In genomic region chr11:112086422-112087191, GRCh38 we compare ENCODE assay signal across 1 cellular context.
A peak's percentile ranks its signal among the peaks of the same experiment; 100 is the strongest.
TF ChIP-seq lines count a peak whose summit lies in the region.

Gene SDHD (plus strand): TSS chr11:112086873. CDS start chr11:112086908, 35 bp downstream.
Gene TIMM8B (minus strand): TSS chr11:112086756. CDS start chr11:112086723, 33 bp downstream.

TF ChIP-seq in HepG2, 621 proteins besides CTCF, POLR2A, EP300 and RAD21 (continued from another document and continues in another):
- TF ChIP-seq ZNF407 (CRISPR knock-in tag; IDR thresholded peaks at IDR 0.05; ENCODE audit: not compliant biosample characterization) (peak; percentile 68), ZNF605 (CRISPR knock-in tag; IDR thresholded peaks at IDR 0.05) (no peak; the same call in none of the 2 replicates), ZNF749 (CRISPR knock-in tag; IDR thresholded peaks at IDR 0.05; ENCODE audit: borderline replicate concordance) (peak; percentile 97), CC2D1A (CRISPR knock-in tag; IDR thresholded peaks at IDR 0.05) (no peak), NFYB (CRISPR knock-in tag; IDR thresholded peaks at IDR 0.05) (peak; percentile 36), ZNF768 (CRISPR knock-in tag; IDR thresholded peaks at IDR 0.05) (peak; percentile 58; the same call in 1 of the 2 replicates), PPARG (CRISPR knock-in tag; conservative IDR thresholded peaks at IDR 0.05) (no peak), ZNF891 (CRISPR knock-in tag; IDR thresholded peaks at IDR 0.05) (0 out of 2 replicates have a peak, but pooled peaks have one; percentile 62), RAD51 (IDR thresholded peaks at IDR 0.05; ENCODE audit: borderline replicate concordance) (no peak), GATAD2A (CRISPR knock-in tag; IDR thresholded peaks at IDR 0.05) (peak; percentile 55; the same call in 1 of the 2 replicates), XRCC5 (optimal IDR thresholded peaks at IDR 0.05; ENCODE audit: low read length) (peak; percentile 21), ZSCAN25 (CRISPR knock-in tag; IDR thresholded peaks at IDR 0.05) (peak; percentile 48; the same call in 1 of the 2 replicates), SAP130 (CRISPR knock-in tag; IDR thresholded peaks at IDR 0.05; ENCODE audit: low read depth) (peak; percentile 97), ZBTB39 (CRISPR knock-in tag; IDR thresholded peaks at IDR 0.05) (no peak), ZNF138 (CRISPR knock-in tag; IDR thresholded peaks at IDR 0.05; ENCODE audit: low read depth) (0 out of 2 replicates have a peak, but pooled peaks have one; percentile 14), CBX1 (IDR thresholded peaks at IDR 0.05; ENCODE audit: low read depth) (no peak), PRMT3 (CRISPR knock-in tag; IDR thresholded peaks at IDR 0.05; ENCODE audit: borderline replicate concordance, low read depth) (no peak), POLR2AphosphoS2 (IDR thresholded peaks at IDR 0.05; ENCODE audit: low read depth, low read length) (no peak), ZNF703 (CRISPR knock-in tag; IDR thresholded peaks at IDR 0.05; ENCODE audit: borderline replicate concordance) (no peak), KDM4B (CRISPR knock-in tag; IDR thresholded peaks at IDR 0.05) (peak; percentile 93), ZNF563 (CRISPR knock-in tag; IDR thresholded peaks at IDR 0.05) (no peak; the same call in 1 of the 2 replicates)
- TF ChIP-seq, protein P1, sequence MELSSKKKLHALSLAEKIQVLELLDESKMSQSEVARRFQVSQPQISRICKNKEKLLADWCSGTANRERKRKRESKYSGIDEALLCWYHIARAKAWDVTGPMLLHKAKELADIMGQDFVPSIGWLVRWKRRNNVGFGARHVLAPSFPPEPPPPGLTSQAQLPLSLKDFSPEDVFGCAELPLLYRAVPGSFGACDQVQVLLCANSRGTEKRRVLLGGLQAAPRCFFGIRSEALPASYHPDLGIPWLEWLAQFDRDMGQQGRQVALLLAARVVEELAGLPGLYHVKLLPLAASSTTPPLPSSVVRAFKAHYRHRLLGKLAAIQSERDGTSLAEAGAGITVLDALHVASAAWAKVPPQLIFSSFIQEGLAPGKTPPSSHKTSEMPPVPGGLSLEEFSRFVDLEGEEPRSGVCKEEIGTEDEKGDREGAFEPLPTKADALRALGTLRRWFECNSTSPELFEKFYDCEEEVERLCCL (CRISPR knock-in tag; IDR thresholded peaks at IDR 0.05; ENCODE audit: borderline replicate concordance): no peak
- TF ChIP-seq, protein P2, sequence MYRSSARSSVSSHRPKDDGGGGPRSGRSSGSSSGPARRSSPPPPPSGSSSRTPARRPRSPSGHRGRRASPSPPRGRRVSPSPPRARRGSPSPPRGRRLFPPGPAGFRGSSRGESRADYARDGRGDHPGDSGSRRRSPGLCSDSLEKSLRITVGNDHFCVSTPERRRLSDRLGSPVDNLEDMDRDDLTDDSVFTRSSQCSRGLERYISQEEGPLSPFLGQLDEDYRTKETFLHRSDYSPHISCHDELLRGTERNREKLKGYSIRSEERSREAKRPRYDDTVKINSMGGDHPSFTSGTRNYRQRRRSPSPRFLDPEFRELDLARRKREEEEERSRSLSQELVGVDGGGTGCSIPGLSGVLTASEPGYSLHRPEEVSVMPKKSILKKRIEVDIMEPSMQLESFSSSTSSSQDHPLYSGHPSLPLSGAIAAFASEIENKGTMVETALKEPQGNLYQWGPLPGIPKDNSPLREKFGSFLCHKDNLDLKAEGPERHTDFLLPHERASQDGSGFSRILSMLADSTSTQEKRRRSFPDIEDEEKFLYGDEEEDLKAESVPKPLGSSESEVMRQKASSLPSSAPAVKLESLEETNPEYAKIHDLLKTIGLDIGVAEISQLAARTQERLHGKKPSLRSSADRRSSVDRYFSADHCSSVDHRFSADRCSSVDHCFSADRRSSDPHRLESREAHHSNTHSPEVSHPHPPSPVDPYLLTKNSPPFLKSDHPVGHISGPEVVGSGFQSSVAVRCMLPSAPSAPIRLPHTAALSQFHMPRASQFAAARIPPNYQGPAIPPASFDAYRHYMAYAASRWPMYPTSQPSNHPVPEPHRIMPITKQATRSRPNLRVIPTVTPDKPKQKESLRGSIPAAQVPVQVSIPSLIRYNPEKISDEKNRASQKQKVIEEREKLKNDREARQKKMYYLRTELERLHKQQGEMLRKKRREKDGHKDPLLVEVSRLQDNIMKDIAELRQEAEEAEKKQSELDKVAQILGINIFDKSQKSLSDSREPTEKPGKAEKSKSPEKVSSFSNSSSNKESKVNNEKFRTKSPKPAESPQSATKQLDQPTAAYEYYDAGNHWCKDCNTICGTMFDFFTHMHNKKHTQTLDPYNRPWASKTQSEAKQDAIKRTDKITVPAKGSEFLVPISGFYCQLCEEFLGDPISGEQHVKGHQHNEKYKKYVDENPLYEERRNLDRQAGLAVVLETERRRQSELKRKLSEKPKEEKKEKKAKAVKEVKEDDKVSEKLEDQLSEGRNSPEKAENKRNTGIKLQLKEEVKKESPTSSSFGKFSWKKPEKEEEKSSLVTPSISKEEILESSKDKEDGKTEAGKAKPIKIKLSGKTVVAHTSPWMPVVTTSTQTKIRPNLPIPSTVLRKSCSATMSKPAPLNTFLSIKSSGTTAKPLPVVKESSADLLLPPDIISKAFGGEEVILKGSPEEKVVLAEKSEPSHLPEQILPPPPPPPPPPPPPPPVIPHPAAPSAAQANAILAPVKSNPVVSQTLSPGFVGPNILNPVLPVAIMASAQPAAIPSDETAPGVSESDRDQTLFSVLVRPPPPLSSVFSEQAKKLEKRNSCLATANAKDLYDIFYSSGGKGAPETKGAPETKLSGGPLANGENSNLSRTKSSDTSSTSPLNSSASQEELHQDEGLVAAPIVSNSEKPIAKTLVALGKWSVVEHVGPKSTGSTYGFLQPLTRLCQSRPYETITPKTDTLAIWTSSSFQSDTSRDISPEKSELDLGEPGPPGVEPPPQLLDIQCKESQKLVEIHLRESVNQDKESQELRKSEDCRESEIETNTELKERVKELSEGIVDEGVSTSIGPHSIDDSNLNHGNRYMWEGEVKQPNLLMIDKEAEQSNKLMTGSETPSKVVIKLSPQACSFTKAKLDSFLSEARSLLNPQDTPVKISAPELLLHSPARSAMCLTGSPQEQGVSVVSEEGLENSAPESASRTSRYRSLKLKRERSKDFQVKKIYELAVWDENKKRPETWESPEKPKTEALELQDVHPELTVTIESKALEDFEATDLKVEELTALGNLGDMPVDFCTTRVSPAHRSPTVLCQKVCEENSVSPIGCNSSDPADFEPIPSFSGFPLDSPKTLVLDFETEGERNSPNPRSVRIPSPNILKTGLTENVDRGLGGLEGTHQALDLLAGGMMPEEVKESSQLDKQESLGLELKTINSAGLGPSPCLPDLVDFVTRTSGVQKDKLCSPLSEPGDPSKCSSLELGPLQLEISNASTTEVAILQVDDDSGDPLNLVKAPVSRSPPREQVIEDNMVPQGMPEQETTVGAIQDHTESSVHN (CRISPR knock-in tag; IDR thresholded peaks at IDR 0.05): no peak
- TF ChIP-seq, protein P3, sequence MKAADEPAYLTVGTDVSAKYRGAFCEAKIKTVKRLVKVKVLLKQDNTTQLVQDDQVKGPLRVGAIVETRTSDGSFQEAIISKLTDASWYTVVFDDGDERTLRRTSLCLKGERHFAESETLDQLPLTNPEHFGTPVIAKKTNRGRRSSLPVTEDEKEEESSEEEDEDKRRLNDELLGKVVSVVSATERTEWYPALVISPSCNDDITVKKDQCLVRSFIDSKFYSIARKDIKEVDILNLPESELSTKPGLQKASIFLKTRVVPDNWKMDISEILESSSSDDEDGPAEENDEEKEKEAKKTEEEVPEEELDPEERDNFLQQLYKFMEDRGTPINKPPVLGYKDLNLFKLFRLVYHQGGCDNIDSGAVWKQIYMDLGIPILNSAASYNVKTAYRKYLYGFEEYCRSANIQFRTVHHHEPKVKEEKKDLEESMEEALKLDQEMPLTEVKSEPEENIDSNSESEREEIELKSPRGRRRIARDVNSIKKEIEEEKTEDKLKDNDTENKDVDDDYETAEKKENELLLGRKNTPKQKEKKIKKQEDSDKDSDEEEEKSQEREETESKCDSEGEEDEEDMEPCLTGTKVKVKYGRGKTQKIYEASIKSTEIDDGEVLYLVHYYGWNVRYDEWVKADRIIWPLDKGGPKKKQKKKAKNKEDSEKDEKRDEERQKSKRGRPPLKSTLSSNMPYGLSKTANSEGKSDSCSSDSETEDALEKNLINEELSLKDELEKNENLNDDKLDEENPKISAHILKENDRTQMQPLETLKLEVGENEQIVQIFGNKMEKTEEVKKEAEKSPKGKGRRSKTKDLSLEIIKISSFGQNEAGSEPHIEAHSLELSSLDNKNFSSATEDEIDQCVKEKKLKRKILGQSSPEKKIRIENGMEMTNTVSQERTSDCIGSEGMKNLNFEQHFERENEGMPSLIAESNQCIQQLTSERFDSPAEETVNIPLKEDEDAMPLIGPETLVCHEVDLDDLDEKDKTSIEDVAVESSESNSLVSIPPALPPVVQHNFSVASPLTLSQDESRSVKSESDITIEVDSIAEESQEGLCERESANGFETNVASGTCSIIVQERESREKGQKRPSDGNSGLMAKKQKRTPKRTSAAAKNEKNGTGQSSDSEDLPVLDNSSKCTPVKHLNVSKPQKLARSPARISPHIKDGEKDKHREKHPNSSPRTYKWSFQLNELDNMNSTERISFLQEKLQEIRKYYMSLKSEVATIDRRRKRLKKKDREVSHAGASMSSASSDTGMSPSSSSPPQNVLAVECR (CRISPR knock-in tag; IDR thresholded peaks at IDR 0.05; ENCODE audit: borderline replicate concordance): peak; percentile 93
- TF ChIP-seq, protein P4, sequence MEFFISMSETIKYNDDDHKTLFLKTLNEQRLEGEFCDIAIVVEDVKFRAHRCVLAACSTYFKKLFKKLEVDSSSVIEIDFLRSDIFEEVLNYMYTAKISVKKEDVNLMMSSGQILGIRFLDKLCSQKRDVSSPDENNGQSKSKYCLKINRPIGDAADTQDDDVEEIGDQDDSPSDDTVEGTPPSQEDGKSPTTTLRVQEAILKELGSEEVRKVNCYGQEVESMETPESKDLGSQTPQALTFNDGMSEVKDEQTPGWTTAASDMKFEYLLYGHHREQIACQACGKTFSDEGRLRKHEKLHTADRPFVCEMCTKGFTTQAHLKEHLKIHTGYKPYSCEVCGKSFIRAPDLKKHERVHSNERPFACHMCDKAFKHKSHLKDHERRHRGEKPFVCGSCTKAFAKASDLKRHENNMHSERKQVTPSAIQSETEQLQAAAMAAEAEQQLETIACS (CRISPR knock-in tag; IDR thresholded peaks at IDR 0.05): no peak
- TF ChIP-seq, protein P5, sequence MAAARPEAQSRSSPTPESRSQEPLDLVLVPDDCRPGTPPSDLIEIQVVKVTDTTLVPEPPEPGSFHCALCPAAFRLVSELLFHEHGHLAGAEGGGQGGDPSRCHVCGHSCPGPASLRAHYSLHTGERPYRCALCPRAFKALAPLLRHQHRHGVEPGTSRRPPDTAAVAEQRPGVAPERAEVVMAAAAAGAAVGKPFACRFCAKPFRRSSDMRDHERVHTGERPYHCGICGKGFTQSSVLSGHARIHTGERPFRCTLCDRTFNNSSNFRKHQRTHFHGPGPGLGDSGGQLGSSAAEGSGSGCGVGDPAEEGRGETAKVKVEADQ (CRISPR knock-in tag; IDR thresholded peaks at IDR 0.05; ENCODE audit: borderline replicate concordance): peak; percentile 95
